Comparison of ENCODE assay signal across 19 cellular contexts in the genomic region with DNA sequence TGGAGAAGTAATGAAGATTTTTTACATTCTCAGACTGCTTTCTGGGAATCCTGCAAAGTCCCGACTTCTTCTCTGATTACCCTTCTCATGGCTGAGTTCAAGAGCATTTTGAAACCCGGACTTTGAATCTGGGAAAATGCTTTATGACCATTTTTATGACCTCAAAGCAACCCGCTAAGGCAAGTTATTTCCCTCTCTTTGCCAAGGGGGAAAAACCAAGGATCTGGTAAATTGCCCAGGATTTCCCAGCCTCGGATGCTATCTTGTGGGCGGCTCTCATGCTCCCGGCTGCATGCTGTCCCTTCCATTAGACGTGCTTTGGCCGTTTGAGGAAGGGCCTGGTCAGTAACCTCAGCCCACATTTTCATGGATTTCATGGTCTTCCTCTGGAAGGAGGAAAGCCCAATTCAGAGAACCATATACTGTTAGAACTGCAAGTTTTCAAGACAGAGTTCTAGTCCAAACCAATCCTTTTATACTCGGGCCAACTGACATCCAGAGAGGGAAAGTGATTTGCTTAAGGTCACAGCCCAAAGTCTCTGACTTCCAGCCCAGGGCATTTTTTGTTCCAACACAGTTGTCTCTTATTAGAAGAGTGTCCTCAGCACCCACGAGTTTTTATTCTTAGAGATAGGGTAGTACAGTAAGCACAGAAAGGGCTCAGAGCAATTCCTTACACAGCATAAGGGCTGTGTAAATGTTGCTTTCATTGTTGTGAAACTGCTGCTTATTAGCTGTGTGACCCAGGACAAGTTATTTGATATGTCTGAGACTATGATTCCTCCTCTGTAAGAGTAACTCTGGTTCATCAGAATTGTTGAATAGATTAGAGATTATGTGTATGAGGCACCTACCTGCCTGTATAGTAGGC.
A peak's percentile ranks its signal among the peaks of the same experiment; 100 is the strongest.
DNase-seq lines count a peak whose midpoint lies in the region; ATAC-seq and TF ChIP-seq lines count a peak whose summit lies in the region.
"Had no signal": no experiment of that assay in that cellular context is flagged by ENCODE, and none has a peak within 500 bp of the region (broad histone marks: within the 10 kb centered on the region; RNA-seq: fewer than 3 reads in every experiment).

No MANE protein-coding gene starts in this region.

- no peaks in the 10 kb centered on the region for H3K36me3 ChIP-seq in left lung
- no peaks in the 10 kb centered on the region for H3K36me3 ChIP-seq in spleen
- no peaks in the 10 kb centered on the region for H3K36me3 ChIP-seq in HAP-1 (replicated peaks)
- H3K36me3 ChIP-seq: brain microvascular endothelial cell, gastrocnemius medialis, tibial nerve had no signal

- 69 to 74% (median 70%) methylated on average over 10 of the region's 10 CpGs for WGBS in spleen, 5 donors

- peaks cover 10 to 16% of the 10 kb centered on the region in 2 donors for H3K4me1 ChIP-seq in left lung
- peaks cover 5 to 29% (median 10%) of the 10 kb centered on the region in 6 donors for H3K4me1 ChIP-seq in spleen
- H3K4me1 ChIP-seq in HAP-1: no peaks in the 10 kb centered on the region
- H3K4me1 ChIP-seq: gastrocnemius medialis had no signal

- H3K4me3 ChIP-seq in astrocyte of the spinal cord (ENCODE audit: low read depth, low read length): no peak overlapping the region
- no peak overlapping the region for H3K4me3 ChIP-seq in left lung
- no peak overlapping the region for H3K4me3 ChIP-seq in spleen
- no peak overlapping the region for H3K4me3 ChIP-seq in HAP-1
- H3K4me3 ChIP-seq: gastrocnemius medialis, K562, PC-9, tibial nerve had no signal

- intact Hi-C loops in left lung (cut with DNase I) (no loop called here), spleen (cut with DNase I; ENCODE audit: low total_unique reads) (no loop called here)

- H3K27me3 ChIP-seq in left lung (no peaks in the 10 kb centered on the region), spleen (replicated peaks in 1 of 7) (no peaks in the 10 kb centered on the region), HAP-1 (ENCODE audit: low read depth) (peaks cover 39% of the 10 kb centered on the region)
- H3K27me3 ChIP-seq: brain microvascular endothelial cell, gastrocnemius medialis, tibial nerve had no signal

- TF ChIP-seq POLR2A in spleen (IDR thresholded peaks at IDR 0.05): no peak

- H3K9me3 ChIP-seq in left lung: no peaks in the 10 kb centered on the region
- H3K9me3 ChIP-seq in spleen: no peaks in the 10 kb centered on the region
- no peaks in the 10 kb centered on the region for H3K9me3 ChIP-seq in HAP-1
- H3K9me3 ChIP-seq: gastrocnemius medialis, tibial nerve had no signal

- peak; percentile 89 for DNase-seq in GM04504 (ENCODE audit: low read depth)
- DNase-seq in astrocyte of the spinal cord (ENCODE audit: low read depth, low spot score): peak; percentile 59
- DNase-seq in left lung: no peak
- no peak for DNase-seq in spleen
- no peak for DNase-seq in NCI-H82 treated with DMSO at 0.1 percent for 48 hours (lab: John Stamatoyannopoulos, UW; ENCODE audit: unreplicated experiment)
- no peak for DNase-seq in HAP-1 (ENCODE audit: low spot score in 2 of 2)
- DNase-seq: activated gamma-delta T cell; brain microvascular endothelial cell; effector CD4-positive, alpha-beta T cell; gastrocnemius medialis; GF-D8; GOT3; NCI-H1417 treated with DMSO at 0.1 percent for 48 hours; PC-9; stimulated activated CD4-positive, alpha-beta T cell treated with anti-CD3 and anti-CD28 coated beads, Interleukin-1b, Interleukin-23, amount 100 ng/mL, for 48 hours had no signal

- no peak for TF ChIP-seq CTCF in astrocyte of the spinal cord (IDR thresholded peaks at IDR 0.05; ENCODE audit: low read depth, low read length)
- no peak for TF ChIP-seq CTCF in left lung (IDR thresholded peaks at IDR 0.05)
- no peak for TF ChIP-seq CTCF in spleen (IDR thresholded peaks at IDR 0.05 in 8 of 11, conservative IDR thresholded peaks at IDR 0.05 in 3 of 11)

- in situ Hi-C loops in astrocyte of the spinal cord (cut with HindIII; ENCODE audit: low sequenced_read_pairs) (no loop called here), HAP-1 (cut with MboI; ENCODE audit: low sequenced_read_pairs) (no loop called here)

- ATAC-seq in left lung: peak; percentile 60
- ATAC-seq in GM21576 (IDR thresholded peaks at IDR 0.05; ENCODE audit: unreplicated experiment): no peak
- ATAC-seq in HG02763 (IDR thresholded peaks at IDR 0.05; ENCODE audit: unreplicated experiment): no peak
- ATAC-seq: gastrocnemius medialis, K562 had no signal

- H3K27ac ChIP-seq in left lung: peak overlapping the region in 1 of 2 donors; percentile 21
- H3K27ac ChIP-seq in spleen: peak overlapping the region in 5 of 8 donors; percentile 17 to 46 (median 35)
- H3K27ac ChIP-seq: brain microvascular endothelial cell, gastrocnemius medialis, PC-9, tibial nerve had no signal

Comparison
In these comparisons a context has a peak if more than half of its experiments do, and no peak if none do; other contexts are left out.
1. DNase-seq: peak in GM04504 (single experiment) and astrocyte of the spinal cord (single experiment); none in left lung (0 of 2), spleen (single experiment), NCI-H82 treated with DMSO at 0.1 percent for 48 hours (single experiment) and HAP-1 (0 of 2).